24 cellular contexts compared by ENCODE assay signal in genomic region chr2:21748501-21748900, GRCh38.
"Had no signal": no experiment of that assay in that cellular context is flagged by ENCODE, and none has a peak within 500 bp of the region (broad histone marks: within the 10 kb centered on the region; RNA-seq: fewer than 3 reads in every experiment).

No MANE protein-coding gene starts in this region.

- H3K4me1 ChIP-seq: ascending aorta, SJCRH30 had no signal

- H3K4me3 ChIP-seq: ascending aorta, cardiac muscle cell, SJCRH30, SK-N-MC had no signal

- H3K36me3 ChIP-seq: ascending aorta, cardiac muscle cell, SJCRH30 had no signal

- H3K9me3 ChIP-seq: ascending aorta, SJCRH30 had no signal

- H3K27me3 ChIP-seq: ascending aorta, cardiac muscle cell, SJCRH30 had no signal

- DNase-seq: activated CD4-positive, alpha-beta T cell treated with anti-CD3 and anti-CD28 coated beads, Interleukin-2, amount 10 ng/mL, durations not matched to agents 24 days and 14 days; activated CD4-positive, alpha-beta T cell treated with anti-CD3 and anti-CD28 coated beads, Interleukin-2, amount 50 U/mL, for 4 hours; activated CD8-positive, alpha-beta T cell treated with anti-CD3 and anti-CD28 coated beads for 36 hours; activated effector memory CD4-positive, alpha-beta T cell treated with anti-CD3 and anti-CD28 coated beads, Interleukin-2, amount 50 U/mL, for 16 hours; activated naive CD4-positive, alpha-beta T cell; activated naive CD4-positive, alpha-beta T cell treated with anti-CD3 and anti-CD28 coated beads, Interleukin-2, amount 50 U/mL, for 16 hours; activated naive CD8-positive, alpha-beta T cell treated with anti-CD3 and anti-CD28 coated beads for 36 hours; activated T-cell treated with anti-CD3 and anti-CD28 coated beads, Interleukin-2, amount 50 U/mL, for 1 hour; activated T-cell treated with anti-CD3 and anti-CD28 coated beads, Interleukin-2, amount 50 U/mL, for 72 hours; amygdala; NCI-H1048; NCI-H1105 treated with DMSO at 0.1 percent for 48 hours; NCI-H1436; NCI-H1694; NCI-H1930; NCI-H2081 treated with DMSO at 0.1 percent for 48 hours; NCI-H345; NCI-H524 treated with DMSO at 0.1 percent for 48 hours; SHP77; SJCRH30; T1000 had no signal

- H3K27ac ChIP-seq: ascending aorta, cardiac muscle cell, SJCRH30, SK-N-MC had no signal
